In genomic region chr11:36376315-36376887, GRCh38 we compare ENCODE assay signal across 7 cellular contexts.
DNase-seq lines count a peak whose midpoint lies in the region; ATAC-seq and TF ChIP-seq lines count a peak whose summit lies in the region.

No MANE protein-coding gene starts in this region.

- H3K4me1 ChIP-seq in SJCRH30 (peaks cover 14% of the 10 kb centered on the region), uterus (peaks cover 0 to 7% of the 10 kb centered on the region in 2 donors)

- no peak for TF ChIP-seq CTCF in endothelial cell (IDR thresholded peaks at IDR 0.05; ENCODE audit: unreplicated experiment)
- TF ChIP-seq CTCF in uterus (IDR thresholded peaks at IDR 0.05), result no peak

- DNase-seq in SJCRH30, result peak; percentile 61 to 64
- peak; percentile 74 for DNase-seq in endothelial cell (ENCODE audit: low spot score)
- peak; percentile 35 for DNase-seq in mucosa of gallbladder (ENCODE audit: low spot score)
- peak in 1 of 2 donors; percentile 25 for DNase-seq in uterus

- no peaks in the 10 kb centered on the region for H3K27me3 ChIP-seq in SJCRH30
- peaks cover 0 to 6% of the 10 kb centered on the region in 2 donors for H3K27me3 ChIP-seq in uterus

- H3K27ac ChIP-seq in SJCRH30 (peak overlapping the region; percentile 42; the same call in 1 of the 2 replicates), uterus (peak overlapping the region; percentile 50 to 68)

- no peaks in the 10 kb centered on the region for H3K9me3 Mint-ChIP-seq in endothelial cell (ENCODE audit: unreplicated experiment)

- no peaks in the 10 kb centered on the region for H3K9me3 ChIP-seq in SJCRH30 (replicated peaks)
- H3K9me3 ChIP-seq in uterus, result no peaks in the 10 kb centered on the region

- intact Hi-C loops in uterus (cut with DNase I; ENCODE audit: low total_unique reads), result no loop called here

- peak overlapping the region; percentile 93 for H3K27ac Mint-ChIP-seq in endothelial cell (ENCODE audit: unreplicated experiment)

- H3K4me3 Mint-ChIP-seq in endothelial cell (ENCODE audit: unreplicated experiment), result peak overlapping the region; percentile 100

- H3K4me3 ChIP-seq in SJCRH30 (peak overlapping the region; percentile 78), uterus (peak overlapping the region; percentile 36 to 50)

- H3K36me3 ChIP-seq in SJCRH30, result no peaks in the 10 kb centered on the region; the same call in 1 of the 2 replicates
- H3K36me3 ChIP-seq in uterus, result no peaks in the 10 kb centered on the region

- H3K4me1 Mint-ChIP-seq in endothelial cell (ENCODE audit: unreplicated experiment), result peaks cover 59% of the 10 kb centered on the region

- no peak for TF ChIP-seq POLR2A in uterus (IDR thresholded peaks at IDR 0.05)

- peaks cover 32% of the 10 kb centered on the region for H3K36me3 Mint-ChIP-seq in endothelial cell (ENCODE audit: low read depth, unreplicated experiment)

- H3K27me3 Mint-ChIP-seq in endothelial cell (ENCODE audit: unreplicated experiment), result peaks cover 12% of the 10 kb centered on the region

- peak; percentile 10 for ATAC-seq in GM21723 (IDR thresholded peaks at IDR 0.05; ENCODE audit: unreplicated experiment)
- ATAC-seq in GM21825 (IDR thresholded peaks at IDR 0.05; ENCODE audit: unreplicated experiment), result no peak
- ATAC-seq in HG03135 (IDR thresholded peaks at IDR 0.05; ENCODE audit: unreplicated experiment), result no peak
